1 cellular context compared by ENCODE assay signal in genomic region chr4:152021788-152022438, GRCh38.
TF ChIP-seq lines count a peak whose summit lies in the region.

No MANE protein-coding gene starts in this region.

TF ChIP-seq in GM23338, 12 proteins besides CTCF, POLR2A, EP300 and RAD21 (continued from another document):
- TF ChIP-seq, protein P1, sequence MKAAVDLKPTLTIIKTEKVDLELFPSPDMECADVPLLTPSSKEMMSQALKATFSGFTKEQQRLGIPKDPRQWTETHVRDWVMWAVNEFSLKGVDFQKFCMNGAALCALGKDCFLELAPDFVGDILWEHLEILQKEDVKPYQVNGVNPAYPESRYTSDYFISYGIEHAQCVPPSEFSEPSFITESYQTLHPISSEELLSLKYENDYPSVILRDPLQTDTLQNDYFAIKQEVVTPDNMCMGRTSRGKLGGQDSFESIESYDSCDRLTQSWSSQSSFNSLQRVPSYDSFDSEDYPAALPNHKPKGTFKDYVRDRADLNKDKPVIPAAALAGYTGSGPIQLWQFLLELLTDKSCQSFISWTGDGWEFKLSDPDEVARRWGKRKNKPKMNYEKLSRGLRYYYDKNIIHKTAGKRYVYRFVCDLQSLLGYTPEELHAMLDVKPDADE (IDR thresholded peaks at IDR 0.05): no peak
- TF ChIP-seq EZH2phosphoT487 (IDR thresholded peaks at IDR 0.05; ENCODE audit: unreplicated experiment) (no peak), ZNF331 (CRISPR knock-in tag; IDR thresholded peaks at IDR 0.05; ENCODE audit: low read depth) (no peak), REST (IDR thresholded peaks at IDR 0.05; ENCODE audit: unreplicated experiment) (no peak), POLR2AphosphoS5 (IDR thresholded peaks at IDR 0.05; ENCODE audit: low read depth) (no peak), ZNF114 (CRISPR knock-in tag; IDR thresholded peaks at IDR 0.05) (no peak), STAT1 (IDR thresholded peaks at IDR 0.05; ENCODE audit: unreplicated experiment) (no peak), CREB1 (CRISPR knock-in tag; IDR thresholded peaks at IDR 0.05; ENCODE audit: low read depth) (no peak)
